In genomic region chr7:149856-150636, GRCh38 we compare ENCODE assay signal across 9 cellular contexts. TPM values are rescaled to one million over a fixed set of nuclear protein-coding genes. Genes with fewer than 3 reads are reported as not detected.
DNase-seq lines count a peak whose midpoint lies in the region; ATAC-seq and TF ChIP-seq lines count a peak whose summit lies in the region.
"Had no signal": no experiment of that assay in that cellular context is flagged by ENCODE, and none has a peak within 500 bp of the region (broad histone marks: within the 10 kb centered on the region; RNA-seq: fewer than 3 reads in every experiment).

No MANE protein-coding gene starts in this region.

- no peaks in the 10 kb centered on the region for H3K9me3 ChIP-seq in ovary

- H3K27ac ChIP-seq in ovary: peak overlapping the region; percentile 90 to 94

- H3K4me3 ChIP-seq in LNCaP clone FGC (ENCODE audit: low read depth, low read length): peak overlapping the region; percentile 63
- H3K4me3 ChIP-seq in fibroblast of pulmonary artery (replicated peaks; ENCODE audit: low read depth, low read length): peak overlapping the region; percentile 69
- H3K4me3 ChIP-seq in ovary: peak overlapping the region; percentile 59

- TF ChIP-seq EP300 in ovary (IDR thresholded peaks at IDR 0.05): no peak

- DNase-seq in NCI-H748 (lab: John Stamatoyannopoulos, UW; ENCODE audit: unreplicated experiment) (peak; percentile 59), NCI-H748 treated with DMSO at 0.1 percent for 48 hours (lab: John Stamatoyannopoulos, UW) (no peak), LNCaP clone FGC (ENCODE audit: low read depth) (no peak), fibroblast of pulmonary artery (ENCODE audit: low read depth) (no peak), ovary (peak in 4 of 5 donors; percentile 57 to 75 (median 72)), putamen (ENCODE audit: low spot score) (no peak)
- DNase-seq in activated CD8-positive, alpha-beta memory T cell treated with anti-CD3 and anti-CD28 coated beads, Interleukin-2, amount 50 U/mL, for 4 hours: peak; percentile 44
- DNase-seq: DND-41 had no signal

- peaks cover 9% of the 10 kb centered on the region for H3K4me1 ChIP-seq in ovary (ENCODE audit: insufficient read depth)

- no peaks in the 10 kb centered on the region for H3K27me3 ChIP-seq in ovary

- TF ChIP-seq CTCF in LNCaP clone FGC (IDR thresholded peaks at IDR 0.05; ENCODE audit: control insufficient read depth, extremely low read depth, insufficient read depth) (no peak), fibroblast of pulmonary artery (IDR thresholded peaks at IDR 0.05; ENCODE audit: low read length, missing control alignments) (no peak), ovary (IDR thresholded peaks at IDR 0.05) (peak in 1 of 3 donors; percentile 26)

- TF ChIP-seq POLR2A in ovary (IDR thresholded peaks at IDR 0.05): no peak

- WGBS in ovary, 3 donors: 44 to 50% (median 48%) methylated on average over 37 of the region's 37 CpGs

- intact Hi-C loops in ovary (cut with DNase I): loop anchor here in 1 of 4 donors (5.0 kb wide), 1 partner anchor 42 kb away; the partner anchor contains the start of gene FAM20C

- no peak for ATAC-seq in GM21619 (IDR thresholded peaks at IDR 0.05; ENCODE audit: unreplicated experiment)

- no peaks in the 10 kb centered on the region for H3K36me3 ChIP-seq in ovary

RNA-seq across cellular contexts. Expression of gene FAM20C, which starts 42.3 kb away (rescaled TPM):
- total RNA-seq in ovary: 10 to 100 TPM; 20.5 to 80.4 (median 47.4) TPM
- polyA plus RNA-seq in ovary: 10 to 100 TPM in 1 of 2 donors, 1 to 10 TPM in 1; 6.2 to 28.9 TPM

Comparison
In these comparisons a context has a peak if more than half of its experiments do, and no peak if none do; other contexts are left out.
1. DNase-seq: peak in NCI-H748 (single experiment), activated CD8-positive, alpha-beta memory T cell treated with anti-CD3 and anti-CD28 coated beads, Interleukin-2, amount 50 U/mL, for 4 hours (single experiment) and ovary (4 of 5); none in NCI-H748 treated with DMSO at 0.1 percent for 48 hours (single experiment), LNCaP clone FGC (single experiment), fibroblast of pulmonary artery (single experiment) and putamen (single experiment).
2. Peak in every context shown above with its lines, with median percentiles within 50 percentile points of each other: H3K4me3 ChIP-seq.